ENCODE assay signal across 2 cellular contexts in the genomic region with DNA sequence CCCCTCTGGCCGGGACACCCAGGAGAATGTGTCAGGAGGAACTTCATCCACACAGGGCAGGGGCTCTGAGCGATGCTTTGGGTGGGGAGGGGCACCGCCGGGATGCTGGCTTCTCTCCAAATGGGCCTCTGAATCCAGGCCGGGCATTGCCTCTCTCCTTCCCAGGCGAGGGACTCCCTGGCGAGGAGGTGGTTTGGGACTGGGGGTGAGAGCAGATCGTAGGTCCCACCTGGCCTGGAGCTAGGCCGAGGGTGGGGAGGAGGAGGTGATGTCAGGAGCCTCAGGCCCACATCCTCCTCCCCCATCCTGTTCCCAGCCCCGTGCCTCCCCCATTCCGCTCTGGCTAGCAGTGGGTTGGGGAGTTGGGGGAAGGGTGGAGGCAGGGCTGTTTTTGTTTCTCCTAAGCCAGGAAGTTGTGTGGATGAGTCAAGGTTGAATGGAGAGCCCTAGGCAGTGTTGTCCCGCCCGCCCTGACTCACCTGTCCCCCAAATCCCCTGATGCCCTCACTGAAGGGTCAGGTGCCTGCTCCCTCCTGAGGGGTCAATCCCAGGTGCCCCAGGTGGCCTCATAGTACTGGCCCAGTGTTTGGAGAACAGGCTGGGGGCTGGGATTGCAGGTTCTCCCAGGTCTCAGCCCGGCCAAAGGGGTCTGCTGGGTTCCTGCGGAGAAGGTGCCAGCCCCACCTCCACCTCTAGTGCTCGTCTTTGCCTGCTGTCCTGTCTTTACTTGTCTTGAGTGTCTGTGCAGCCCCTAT.
TF ChIP-seq lines count a peak whose summit lies in the region.

No MANE protein-coding gene starts in this region.

TF ChIP-seq in WTC11, 78 proteins besides CTCF, POLR2A, EP300 and RAD21 (continues in another document):
- TF ChIP-seq MYBL2 (CRISPR knock-in tag; IDR thresholded peaks at IDR 0.05) (0 out of 2 replicates have a peak, but pooled peaks have one; percentile 33), GABPB1 (CRISPR knock-in tag; IDR thresholded peaks at IDR 0.05) (peak; percentile 84), ZBTB21 (CRISPR knock-in tag; IDR thresholded peaks at IDR 0.05; ENCODE audit: borderline replicate concordance) (peak; percentile 36; the same call in 1 of the 2 replicates), ZNF317 (CRISPR knock-in tag; IDR thresholded peaks at IDR 0.05; ENCODE audit: borderline replicate concordance, low read depth) (no peak), TEAD1 (CRISPR knock-in tag; IDR thresholded peaks at IDR 0.05) (peak; percentile 33; the same call in 1 of the 2 replicates), SP1 (CRISPR knock-in tag; conservative IDR thresholded peaks at IDR 0.05) (peak; percentile 74), ATF1 (CRISPR knock-in tag; IDR thresholded peaks at IDR 0.05) (no peak)
- TF ChIP-seq, protein P1, sequence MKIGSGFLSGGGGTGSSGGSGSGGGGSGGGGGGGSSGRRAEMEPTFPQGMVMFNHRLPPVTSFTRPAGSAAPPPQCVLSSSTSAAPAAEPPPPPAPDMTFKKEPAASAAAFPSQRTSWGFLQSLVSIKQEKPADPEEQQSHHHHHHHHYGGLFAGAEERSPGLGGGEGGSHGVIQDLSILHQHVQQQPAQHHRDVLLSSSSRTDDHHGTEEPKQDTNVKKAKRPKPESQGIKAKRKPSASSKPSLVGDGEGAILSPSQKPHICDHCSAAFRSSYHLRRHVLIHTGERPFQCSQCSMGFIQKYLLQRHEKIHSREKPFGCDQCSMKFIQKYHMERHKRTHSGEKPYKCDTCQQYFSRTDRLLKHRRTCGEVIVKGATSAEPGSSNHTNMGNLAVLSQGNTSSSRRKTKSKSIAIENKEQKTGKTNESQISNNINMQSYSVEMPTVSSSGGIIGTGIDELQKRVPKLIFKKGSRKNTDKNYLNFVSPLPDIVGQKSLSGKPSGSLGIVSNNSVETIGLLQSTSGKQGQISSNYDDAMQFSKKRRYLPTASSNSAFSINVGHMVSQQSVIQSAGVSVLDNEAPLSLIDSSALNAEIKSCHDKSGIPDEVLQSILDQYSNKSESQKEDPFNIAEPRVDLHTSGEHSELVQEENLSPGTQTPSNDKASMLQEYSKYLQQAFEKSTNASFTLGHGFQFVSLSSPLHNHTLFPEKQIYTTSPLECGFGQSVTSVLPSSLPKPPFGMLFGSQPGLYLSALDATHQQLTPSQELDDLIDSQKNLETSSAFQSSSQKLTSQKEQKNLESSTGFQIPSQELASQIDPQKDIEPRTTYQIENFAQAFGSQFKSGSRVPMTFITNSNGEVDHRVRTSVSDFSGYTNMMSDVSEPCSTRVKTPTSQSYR (CRISPR knock-in tag; IDR thresholded peaks at IDR 0.05): peak; percentile 97
- TF ChIP-seq, protein P2, sequence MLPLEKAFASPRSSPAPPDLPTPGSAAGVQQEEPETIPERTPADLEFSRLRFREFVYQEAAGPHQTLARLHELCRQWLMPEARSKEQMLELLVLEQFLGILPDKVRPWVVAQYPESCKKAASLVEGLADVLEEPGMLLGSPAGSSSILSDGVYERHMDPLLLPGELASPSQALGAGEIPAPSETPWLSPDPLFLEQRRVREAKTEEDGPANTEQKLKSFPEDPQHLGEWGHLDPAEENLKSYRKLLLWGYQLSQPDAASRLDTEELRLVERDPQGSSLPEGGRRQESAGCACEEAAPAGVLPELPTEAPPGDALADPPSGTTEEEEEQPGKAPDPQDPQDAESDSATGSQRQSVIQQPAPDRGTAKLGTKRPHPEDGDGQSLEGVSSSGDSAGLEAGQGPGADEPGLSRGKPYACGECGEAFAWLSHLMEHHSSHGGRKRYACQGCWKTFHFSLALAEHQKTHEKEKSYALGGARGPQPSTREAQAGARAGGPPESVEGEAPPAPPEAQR (CRISPR knock-in tag; IDR thresholded peaks at IDR 0.05): no peak
- TF ChIP-seq, protein P3, sequence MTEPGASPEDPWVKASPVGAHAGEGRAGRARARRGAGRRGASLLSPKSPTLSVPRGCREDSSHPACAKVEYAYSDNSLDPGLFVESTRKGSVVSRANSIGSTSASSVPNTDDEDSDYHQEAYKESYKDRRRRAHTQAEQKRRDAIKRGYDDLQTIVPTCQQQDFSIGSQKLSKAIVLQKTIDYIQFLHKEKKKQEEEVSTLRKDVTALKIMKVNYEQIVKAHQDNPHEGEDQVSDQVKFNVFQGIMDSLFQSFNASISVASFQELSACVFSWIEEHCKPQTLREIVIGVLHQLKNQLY (CRISPR knock-in tag; IDR thresholded peaks at IDR 0.05): no peak
- TF ChIP-seq, protein P4, sequence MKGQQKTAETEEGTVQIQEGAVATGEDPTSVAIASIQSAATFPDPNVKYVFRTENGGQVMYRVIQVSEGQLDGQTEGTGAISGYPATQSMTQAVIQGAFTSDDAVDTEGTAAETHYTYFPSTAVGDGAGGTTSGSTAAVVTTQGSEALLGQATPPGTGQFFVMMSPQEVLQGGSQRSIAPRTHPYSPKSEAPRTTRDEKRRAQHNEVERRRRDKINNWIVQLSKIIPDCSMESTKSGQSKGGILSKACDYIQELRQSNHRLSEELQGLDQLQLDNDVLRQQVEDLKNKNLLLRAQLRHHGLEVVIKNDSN (CRISPR knock-in tag; IDR thresholded peaks at IDR 0.05): peak; percentile 42; the same call in 1 of the 2 replicates
- TF ChIP-seq, protein P5, sequence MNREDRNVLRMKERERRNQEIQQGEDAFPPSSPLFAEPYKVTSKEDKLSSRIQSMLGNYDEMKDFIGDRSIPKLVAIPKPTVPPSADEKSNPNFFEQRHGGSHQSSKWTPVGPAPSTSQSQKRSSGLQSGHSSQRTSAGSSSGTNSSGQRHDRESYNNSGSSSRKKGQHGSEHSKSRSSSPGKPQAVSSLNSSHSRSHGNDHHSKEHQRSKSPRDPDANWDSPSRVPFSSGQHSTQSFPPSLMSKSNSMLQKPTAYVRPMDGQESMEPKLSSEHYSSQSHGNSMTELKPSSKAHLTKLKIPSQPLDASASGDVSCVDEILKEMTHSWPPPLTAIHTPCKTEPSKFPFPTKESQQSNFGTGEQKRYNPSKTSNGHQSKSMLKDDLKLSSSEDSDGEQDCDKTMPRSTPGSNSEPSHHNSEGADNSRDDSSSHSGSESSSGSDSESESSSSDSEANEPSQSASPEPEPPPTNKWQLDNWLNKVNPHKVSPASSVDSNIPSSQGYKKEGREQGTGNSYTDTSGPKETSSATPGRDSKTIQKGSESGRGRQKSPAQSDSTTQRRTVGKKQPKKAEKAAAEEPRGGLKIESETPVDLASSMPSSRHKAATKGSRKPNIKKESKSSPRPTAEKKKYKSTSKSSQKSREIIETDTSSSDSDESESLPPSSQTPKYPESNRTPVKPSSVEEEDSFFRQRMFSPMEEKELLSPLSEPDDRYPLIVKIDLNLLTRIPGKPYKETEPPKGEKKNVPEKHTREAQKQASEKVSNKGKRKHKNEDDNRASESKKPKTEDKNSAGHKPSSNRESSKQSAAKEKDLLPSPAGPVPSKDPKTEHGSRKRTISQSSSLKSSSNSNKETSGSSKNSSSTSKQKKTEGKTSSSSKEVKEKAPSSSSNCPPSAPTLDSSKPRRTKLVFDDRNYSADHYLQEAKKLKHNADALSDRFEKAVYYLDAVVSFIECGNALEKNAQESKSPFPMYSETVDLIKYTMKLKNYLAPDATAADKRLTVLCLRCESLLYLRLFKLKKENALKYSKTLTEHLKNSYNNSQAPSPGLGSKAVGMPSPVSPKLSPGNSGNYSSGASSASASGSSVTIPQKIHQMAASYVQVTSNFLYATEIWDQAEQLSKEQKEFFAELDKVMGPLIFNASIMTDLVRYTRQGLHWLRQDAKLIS (CRISPR knock-in tag; IDR thresholded peaks at IDR 0.05; ENCODE audit: borderline replicate concordance): no peak

TF ChIP-seq in GM12891, 5 proteins besides CTCF, POLR2A, EP300 and RAD21 (continued from another document):
- TF ChIP-seq TAF1 (IDR thresholded peaks at IDR 0.05; ENCODE audit: low read depth, low read length) (no peak), POU2F2 (IDR thresholded peaks at IDR 0.05; ENCODE audit: low read depth, low read length) (no peak), SPI1 (IDR thresholded peaks at IDR 0.05; ENCODE audit: low read depth, low read length) (no peak), PAX5 (IDR thresholded peaks at IDR 0.05; ENCODE audit: insufficient read depth, low read length, severe bottlenecking) (no peak)
